20 cellular contexts compared by ENCODE assay signal in the genomic region with DNA sequence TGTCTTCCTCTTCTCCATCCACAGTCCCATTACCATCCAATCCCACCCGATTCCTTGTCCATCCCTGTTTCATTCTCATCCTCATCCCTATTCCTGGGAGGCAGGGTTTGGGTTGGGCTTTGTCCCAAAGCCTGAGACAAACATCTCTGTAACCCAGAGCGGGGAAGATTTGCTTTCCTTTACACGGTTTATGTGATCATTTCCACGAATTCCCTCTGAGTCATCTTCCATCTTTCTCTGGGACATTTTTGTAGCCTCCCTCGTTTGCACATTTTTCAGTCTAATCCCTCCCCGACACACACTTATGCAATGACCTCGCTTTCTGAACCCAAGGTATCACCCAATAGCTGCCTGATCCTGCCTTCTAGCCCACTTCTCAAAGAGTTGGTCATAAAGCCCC. TPM values are rescaled to one million over a fixed set of nuclear protein-coding genes. Genes with fewer than 3 reads are reported as not detected.
DNase-seq lines count a peak whose midpoint lies in the region; ATAC-seq and FAIRE-seq lines count a peak whose summit lies in the region.
"Had no signal": no experiment of that assay in that cellular context is flagged by ENCODE, and none has a peak within 500 bp of the region (broad histone marks: within the 10 kb centered on the region; RNA-seq: fewer than 3 reads in every experiment).

No MANE protein-coding gene starts in this region.

- CTCF ChIA-PET in activated CD8-positive, alpha-beta T cell treated with anti-CD3 and anti-CD28 coated beads, Interleukin-2, amount 10 ng/mL, durations not matched to agents 7 days and 5 days (lab: Charles Lee) = no interaction called here

- no peak overlapping the region for H3K27ac ChIP-seq in substantia nigra (ENCODE audit: low read depth, low read length, poor library complexity, severe bottlenecking)
- H3K27ac ChIP-seq: C4-2B, psoas muscle, transverse colon had no signal

- H3K4me3 Mint-ChIP-seq in activated CD8-positive, alpha-beta T cell treated with anti-CD3 and anti-CD28 coated beads, Interleukin-2, amount 10 ng/mL, durations not matched to agents 7 days and 5 days = no peak overlapping the region
- H3K4me3 Mint-ChIP-seq: nephron had no signal

- DNase-seq in EH (ENCODE audit: low read depth) (peak; percentile 69), RCC 7860 (ENCODE audit: low spot score) (peak; percentile 25), fibroblast of gingiva (ENCODE audit: low read depth) (peak; percentile 44), non-pigmented ciliary epithelial cell (ENCODE audit: low read depth) (peak; percentile 6), substantia nigra (lab: John Stamatoyannopoulos, UW) (no peak)
- no peak for DNase-seq in activated CD8-positive, alpha-beta T cell treated with anti-CD3 and anti-CD28 coated beads, Interleukin-2, amount 10 ng/mL, durations not matched to agents 7 days and 5 days
- DNase-seq: activated CD4-positive, alpha-beta T cell treated with anti-CD3 and anti-CD28 coated beads for 1 hour; aorta; DMS153; glutamatergic neuron; NCI-H2029 treated with DMSO at 0.1 percent for 48 hours; NCI-H510A treated with DMSO at 0.1 percent for 48 hours; stimulated activated naive CD4-positive, alpha-beta T cell; transverse colon had no signal

- no peak for ATAC-seq in GM21576 (IDR thresholded peaks at IDR 0.05; ENCODE audit: unreplicated experiment)
- no peak for ATAC-seq in activated CD8-positive, alpha-beta T cell treated with anti-CD3 and anti-CD28 coated beads, Interleukin-2, amount 10 ng/mL, durations not matched to agents 7 days and 5 days
- ATAC-seq in GM19395 (IDR thresholded peaks at IDR 0.05; ENCODE audit: unreplicated experiment) = no peak

- H3K27ac Mint-ChIP-seq in activated CD8-positive, alpha-beta T cell treated with anti-CD3 and anti-CD28 coated beads, Interleukin-2, amount 10 ng/mL, durations not matched to agents 7 days and 5 days = no peak overlapping the region
- H3K27ac Mint-ChIP-seq: nephron had no signal

- FAIRE-seq in RCC 7860 (lab: Jason Lieb, UNC) = no peak
- FAIRE-seq: colon had no signal

- no peaks in the 10 kb centered on the region for H3K9me3 Mint-ChIP-seq in activated CD8-positive, alpha-beta T cell treated with anti-CD3 and anti-CD28 coated beads, Interleukin-2, amount 10 ng/mL, durations not matched to agents 7 days and 5 days (ENCODE audit: insufficient read depth)
- H3K9me3 Mint-ChIP-seq: nephron had no signal

- no peaks in the 10 kb centered on the region for H3K4me1 Mint-ChIP-seq in activated CD8-positive, alpha-beta T cell treated with anti-CD3 and anti-CD28 coated beads, Interleukin-2, amount 10 ng/mL, durations not matched to agents 7 days and 5 days (ENCODE audit: low read depth)
- H3K4me1 Mint-ChIP-seq: nephron had no signal

- POLR2A ChIA-PET in activated CD8-positive, alpha-beta T cell treated with anti-CD3 and anti-CD28 coated beads, Interleukin-2, amount 10 ng/mL, durations not matched to agents 7 days and 5 days (lab: Charles Lee) = no interaction called here

- peaks cover 20% of the 10 kb centered on the region for H3K27me3 Mint-ChIP-seq in activated CD8-positive, alpha-beta T cell treated with anti-CD3 and anti-CD28 coated beads, Interleukin-2, amount 10 ng/mL, durations not matched to agents 7 days and 5 days (ENCODE audit: low read depth)

- no peaks in the 10 kb centered on the region for H3K36me3 Mint-ChIP-seq in activated CD8-positive, alpha-beta T cell treated with anti-CD3 and anti-CD28 coated beads, Interleukin-2, amount 10 ng/mL, durations not matched to agents 7 days and 5 days (ENCODE audit: low read depth)

RNA-seq across cellular contexts. Expression of a gene that starts 22.8 kb away (rescaled TPM):
- total RNA-seq in activated CD8-positive, alpha-beta T cell treated with anti-CD3 and anti-CD28 coated beads, Interleukin-2, amount 10 ng/mL, durations not matched to agents 7 days and 5 days = not detected

RNA-seq across cellular contexts. Expression of a gene that starts 23.0 kb away (rescaled TPM):
- total RNA-seq in activated CD8-positive, alpha-beta T cell treated with anti-CD3 and anti-CD28 coated beads, Interleukin-2, amount 10 ng/mL, durations not matched to agents 7 days and 5 days = not detected
- total RNA-seq: aorta, psoas muscle had no signal

RNA-seq across cellular contexts. Expression of a gene that starts 38.5 kb away (rescaled TPM):
- total RNA-seq in activated CD8-positive, alpha-beta T cell treated with anti-CD3 and anti-CD28 coated beads, Interleukin-2, amount 10 ng/mL, durations not matched to agents 7 days and 5 days = not detected

RNA-seq across cellular contexts. Expression of a gene that starts 38.6 kb away (rescaled TPM):
- not detected for total RNA-seq in activated CD8-positive, alpha-beta T cell treated with anti-CD3 and anti-CD28 coated beads, Interleukin-2, amount 10 ng/mL, durations not matched to agents 7 days and 5 days

Comparison
In these comparisons a context has a peak if more than half of its experiments do, and no peak if none do; other contexts are left out.
1. DNase-seq: peak in EH (single experiment), RCC 7860 (single experiment), fibroblast of gingiva (single experiment) and non-pigmented ciliary epithelial cell (single experiment); none in activated CD8-positive, alpha-beta T cell treated with anti-CD3 and anti-CD28 coated beads, Interleukin-2, amount 10 ng/mL, durations not matched to agents 7 days and 5 days (single experiment) and substantia nigra (0 of 49).